10 cellular contexts compared by ENCODE assay signal in the genomic region with DNA sequence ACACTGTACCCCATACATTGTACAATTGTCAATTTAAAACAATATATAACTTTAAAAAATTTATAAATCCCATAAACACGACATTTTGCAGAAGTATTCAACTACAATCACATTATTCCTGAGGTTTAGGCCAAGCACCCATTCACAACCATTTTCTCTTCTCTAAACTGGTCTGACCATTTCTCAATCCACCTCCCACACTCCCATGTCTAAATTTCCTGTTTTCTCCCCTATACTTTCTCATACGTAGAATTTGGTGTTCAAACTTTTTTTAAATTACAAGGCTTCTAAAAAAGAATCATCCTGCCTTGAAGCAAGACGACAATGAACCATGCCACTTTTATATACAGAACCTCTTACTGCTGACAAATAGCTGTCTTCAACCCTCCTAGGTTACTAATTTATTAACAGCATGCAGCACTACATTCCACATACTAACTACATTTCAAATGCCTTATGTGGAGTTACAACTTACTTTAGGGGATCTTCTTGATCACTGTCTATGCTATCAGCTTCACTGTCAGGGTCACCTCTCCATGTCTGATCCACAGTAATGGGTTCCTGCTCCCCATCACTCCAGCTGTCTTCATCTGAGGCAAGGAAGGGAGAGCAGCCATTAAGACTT. TPM values are rescaled to one million over a fixed set of nuclear protein-coding genes. Genes with fewer than 3 reads are reported as not detected.
A peak's percentile ranks its signal among the peaks of the same experiment; 100 is the strongest.
DNase-seq lines count a peak whose midpoint lies in the region; ATAC-seq and TF ChIP-seq lines count a peak whose summit lies in the region.
"Had no signal": no experiment of that assay in that cellular context is flagged by ENCODE, and none has a peak within 500 bp of the region (broad histone marks: within the 10 kb centered on the region; RNA-seq: fewer than 3 reads in every experiment).

No MANE protein-coding gene starts in this region.

- H3K4me1 Mint-ChIP-seq in activated CD8-positive, alpha-beta memory T cell treated with anti-CD3 and anti-CD28 coated beads, Interleukin-2, amount 10 ng/mL, durations not matched to agents 7 days and 5 days, result peaks cover 49% of the 10 kb centered on the region

- peaks cover 78% of the 10 kb centered on the region for H4K20me1 ChIP-seq in smooth muscle cell (ENCODE audit: low read depth)

- H3K36me3 Mint-ChIP-seq in activated CD8-positive, alpha-beta memory T cell treated with anti-CD3 and anti-CD28 coated beads, Interleukin-2, amount 10 ng/mL, durations not matched to agents 7 days and 5 days, result peaks cover 48% of the 10 kb centered on the region

- no peaks in the 10 kb centered on the region for H3K9me3 Mint-ChIP-seq in activated CD8-positive, alpha-beta memory T cell treated with anti-CD3 and anti-CD28 coated beads, Interleukin-2, amount 10 ng/mL, durations not matched to agents 7 days and 5 days (ENCODE audit: low read depth)

- no peaks in the 10 kb centered on the region for H3F3A ChIP-seq in smooth muscle cell (ENCODE audit: low read depth)

- no peaks in the 10 kb centered on the region for H3K9me3 ChIP-seq in SK-N-MC (ENCODE audit: low read depth, low read length)
- H3K9me3 ChIP-seq in smooth muscle cell (replicated peaks; ENCODE audit: low read depth), result no peaks in the 10 kb centered on the region
- H3K9me3 ChIP-seq in prostate gland, result no peaks in the 10 kb centered on the region

- no peak for ATAC-seq in activated CD8-positive, alpha-beta memory T cell treated with anti-CD3 and anti-CD28 coated beads, Interleukin-2, amount 10 ng/mL, durations not matched to agents 7 days and 5 days

- CTCF ChIA-PET in activated CD8-positive, alpha-beta memory T cell treated with anti-CD3 and anti-CD28 coated beads, Interleukin-2, amount 10 ng/mL, durations not matched to agents 7 days and 5 days (lab: Charles Lee), result interaction anchor here (1.2 to 1.7 kb wide), 2 partner anchors 37 to 136 kb away, joined by 5 read pairs; no protein-coding TSS in a partner anchor

- H3K27ac ChIP-seq in SK-N-MC (no peak overlapping the region), smooth muscle cell (ENCODE audit: low read depth) (peak overlapping the region; percentile 29), prostate gland (no peak overlapping the region)

- peaks cover 38% of the 10 kb centered on the region for H3K4me1 ChIP-seq in smooth muscle cell (ENCODE audit: low read depth)
- H3K4me1 ChIP-seq in prostate gland (replicated peaks), result no peaks in the 10 kb centered on the region

- H3K4me2 ChIP-seq in smooth muscle cell, result peak overlapping the region; percentile 98

- H3K36me3 ChIP-seq in SK-N-MC (ENCODE audit: insufficient read depth, low read length) (peaks cover 62% of the 10 kb centered on the region), smooth muscle cell (ENCODE audit: low read depth) (peaks cover 13% of the 10 kb centered on the region), prostate gland (no peaks in the 10 kb centered on the region)

- WGBS in smooth muscle cell (ENCODE audit: low lambda C conversion rate), result 77% methylated on average over 3 of the region's 3 CpGs
- WGBS in prostate gland, result 41% methylated on average over 3 of the region's 3 CpGs

- no peaks in the 10 kb centered on the region for H3K27me3 Mint-ChIP-seq in activated CD8-positive, alpha-beta memory T cell treated with anti-CD3 and anti-CD28 coated beads, Interleukin-2, amount 10 ng/mL, durations not matched to agents 7 days and 5 days

- H3K9ac ChIP-seq in SK-N-MC (ENCODE audit: insufficient read length), result peak overlapping the region; percentile 20
- no peak overlapping the region for H3K9ac ChIP-seq in smooth muscle cell (ENCODE audit: low read depth)

- peaks cover 82% of the 10 kb centered on the region for H3K79me2 ChIP-seq in smooth muscle cell (ENCODE audit: low read depth)

- peak overlapping the region; percentile 82 for H3K27ac Mint-ChIP-seq in activated CD8-positive, alpha-beta memory T cell treated with anti-CD3 and anti-CD28 coated beads, Interleukin-2, amount 10 ng/mL, durations not matched to agents 7 days and 5 days

- no peak for DNase-seq in activated CD8-positive, alpha-beta memory T cell treated with anti-CD3 and anti-CD28 coated beads, Interleukin-2, amount 10 ng/mL, durations not matched to agents 7 days and 5 days
- no peak for DNase-seq in activated CD8-positive, alpha-beta memory T cell treated with anti-CD3 and anti-CD28 coated beads, Interleukin-2, amount 50 U/mL, for 4 hours
- DNase-seq in SK-N-MC (ENCODE audit: low read depth, low spot score) (no peak), fibroblast of pulmonary artery (ENCODE audit: low read depth) (peak; percentile 42), smooth muscle cell (lab: John Stamatoyannopoulos, UW; ENCODE audit: unreplicated experiment) (no peak), prostate gland (ENCODE audit: low spot score) (no peak)
- DNase-seq in stimulated activated CD8-positive, alpha-beta memory T cell treated with anti-CD3 and anti-CD28 coated beads, Interleukin-4, amount 100 ng/mL, for 48 hours, result no peak
- no peak for DNase-seq in activated CD4-positive, alpha-beta T cell treated with anti-CD3 and anti-CD28 coated beads, Interleukin-2, amount 50 U/mL, for 4 hours
- DNase-seq: cerebellar nuclear complex, NCI-H774 had no signal

- intact Hi-C loops in prostate gland (cut with DNase I), result no loop called here

- TF ChIP-seq POLR2A in prostate gland (IDR thresholded peaks at IDR 0.05), result no peak

- peak overlapping the region; percentile 84 for H3K4me3 ChIP-seq in SK-N-MC
- no peak overlapping the region for H3K4me3 ChIP-seq in fibroblast of pulmonary artery (replicated peaks; ENCODE audit: low read depth, low read length)
- H3K4me3 ChIP-seq in smooth muscle cell, result peak overlapping the region; percentile 8
- H3K4me3 ChIP-seq in prostate gland, result no peak overlapping the region

- H3K27me3 ChIP-seq in smooth muscle cell (ENCODE audit: low read depth), result no peaks in the 10 kb centered on the region
- no peaks in the 10 kb centered on the region for H3K27me3 ChIP-seq in prostate gland (replicated peaks; ENCODE audit: insufficient read depth)

- H3K4me3 Mint-ChIP-seq in activated CD8-positive, alpha-beta memory T cell treated with anti-CD3 and anti-CD28 coated beads, Interleukin-2, amount 10 ng/mL, durations not matched to agents 7 days and 5 days, result peak overlapping the region; percentile 98

- TF ChIP-seq CTCF in fibroblast of pulmonary artery (IDR thresholded peaks at IDR 0.05; ENCODE audit: low read length, missing control alignments) (no peak), smooth muscle cell (IDR thresholded peaks at IDR 0.05; ENCODE audit: borderline replicate concordance, insufficient read depth, poor library complexity, severe bottlenecking) (no peak), prostate gland (IDR thresholded peaks at IDR 0.05) (no peak)

- H2AFZ ChIP-seq in smooth muscle cell (ENCODE audit: low read depth), result no peak overlapping the region

RNA-seq across cellular contexts. Expression of a gene that starts 3.4 kb away (rescaled TPM):
- total RNA-seq in activated CD8-positive, alpha-beta memory T cell treated with anti-CD3 and anti-CD28 coated beads, Interleukin-2, amount 10 ng/mL, durations not matched to agents 7 days and 5 days, result 10 to 100 TPM; 56.6 to 57.7 TPM
- total RNA-seq in smooth muscle cell (40.7 and 79.0 TPM in 2 replicates), prostate gland (10 to 100 TPM; 53.1 to 53.2 TPM)
- 27.9 and 29.7 TPM in 2 replicates for polyA plus RNA-seq in smooth muscle cell

RNA-seq across cellular contexts. Expression of a gene that starts 37.8 kb away (rescaled TPM):
- 10 to 100 TPM; 51.4 to 66.8 TPM for total RNA-seq in activated CD8-positive, alpha-beta memory T cell treated with anti-CD3 and anti-CD28 coated beads, Interleukin-2, amount 10 ng/mL, durations not matched to agents 7 days and 5 days
- total RNA-seq in smooth muscle cell (38.4 and 39.7 TPM in 2 replicates), prostate gland (10 to 100 TPM; 33.0 to 33.8 TPM)
- polyA plus RNA-seq in smooth muscle cell, result 7.5 and 8.6 TPM in 2 replicates

Comparison
In these comparisons a context has a peak if more than half of its experiments do, and no peak if none do; other contexts are left out.
1. H3K4me3 ChIP-seq: peak in SK-N-MC (single experiment) and smooth muscle cell (single experiment); none in fibroblast of pulmonary artery (single experiment) and prostate gland (0 of 2).